Comparison of ENCODE assay signal across 2 cellular contexts in genomic region chr5:78648359-78649219, GRCh38.
TF ChIP-seq lines count a peak whose summit lies in the region.

TSS of gene LHFPL2 (minus strand) at chr5:78648772. CDS start at chr5:78510213, 138,559 bp downstream.

TF ChIP-seq in WTC11, 78 proteins besides CTCF, POLR2A, EP300 and RAD21:
- TF ChIP-seq ZNF281 (CRISPR knock-in tag; IDR thresholded peaks at IDR 0.05): 0 out of 2 replicates have a peak, but pooled peaks have one; percentile 59
- peak; percentile 65; the same call in 1 of the 2 replicates for TF ChIP-seq E2F5 (CRISPR knock-in tag; IDR thresholded peaks at IDR 0.05)
- peak; percentile 71; the same call in 1 of the 2 replicates for TF ChIP-seq FOXP4 (CRISPR knock-in tag; IDR thresholded peaks at IDR 0.05)
- no peak for TF ChIP-seq ZBTB43 (CRISPR knock-in tag; IDR thresholded peaks at IDR 0.05)
- TF ChIP-seq ETV6 (CRISPR knock-in tag; IDR thresholded peaks at IDR 0.05): peak; percentile 20; the same call in 1 of the 2 replicates
- 0 out of 2 replicates have a peak, but pooled peaks have one; percentile 20 for TF ChIP-seq JUN (CRISPR knock-in tag; IDR thresholded peaks at IDR 0.05)
- TF ChIP-seq FOXK1 (CRISPR knock-in tag; IDR thresholded peaks at IDR 0.05): 0 out of 2 replicates have a peak, but pooled peaks have one; percentile 14
- TF ChIP-seq GABPB1 (CRISPR knock-in tag; IDR thresholded peaks at IDR 0.05): no peak; the same call in 1 of the 2 replicates
- no peak for TF ChIP-seq OVOL2 (CRISPR knock-in tag; IDR thresholded peaks at IDR 0.05; ENCODE audit: borderline replicate concordance)
- TF ChIP-seq ZNF121 (CRISPR knock-in tag; IDR thresholded peaks at IDR 0.05): no peak
- peak; percentile 10; the same call in 1 of the 2 replicates for TF ChIP-seq KAT7 (CRISPR knock-in tag; IDR thresholded peaks at IDR 0.05; ENCODE audit: borderline replicate concordance)
TF ChIP-seq in WTC11: peak in this region for 7.

TF ChIP-seq in H1, 55 proteins besides CTCF, POLR2A, EP300 and RAD21 (continued from another document):
- TF ChIP-seq MAX (IDR thresholded peaks at IDR 0.05): 0 out of 2 replicates have a peak, but pooled peaks have one; percentile 7
- TF ChIP-seq PHF8 (conservative IDR thresholded peaks at IDR 0.05; ENCODE audit: low read depth, low read length): peak; percentile 46
- TF ChIP-seq RBBP5 (IDR thresholded peaks at IDR 0.05; ENCODE audit: borderline replicate concordance, low read depth, low read length): peak; percentile 50; the same call in 1 of the 2 replicates
- no peak for TF ChIP-seq KDM4A (IDR thresholded peaks at IDR 0.05; ENCODE audit: low read depth, low read length, severe bottlenecking)
- 0 out of 2 replicates have a peak, but pooled peaks have one; percentile 17 for TF ChIP-seq SUZ12 (IDR thresholded peaks at IDR 0.05; ENCODE audit: low read length)
- no peak for TF ChIP-seq JUND (IDR thresholded peaks at IDR 0.05; ENCODE audit: low read length)
- TF ChIP-seq CBX5 (IDR thresholded peaks at IDR 0.05; ENCODE audit: low read depth, low read length): no peak
- peak; percentile 63 for TF ChIP-seq ASH2L (IDR thresholded peaks at IDR 0.05; ENCODE audit: low read length)
